ENCODE assay signal across 18 cellular contexts in genomic region chr2:191122638-191123294, GRCh38. TPM values are rescaled to one million over a fixed set of nuclear protein-coding genes. Genes with fewer than 3 reads are reported as not detected.
DNase-seq lines count a peak whose midpoint lies in the region; ATAC-seq, FAIRE-seq and TF ChIP-seq lines count a peak whose summit lies in the region.
"Had no signal": no experiment of that assay in that cellular context is flagged by ENCODE, and none has a peak within 500 bp of the region (broad histone marks: within the 10 kb centered on the region; RNA-seq: fewer than 3 reads in every experiment).

No MANE protein-coding gene starts in this region.

- no peak for TF ChIP-seq POLR2A in sigmoid colon (IDR thresholded peaks at IDR 0.05)

- H3K4me3 Mint-ChIP-seq in astrocyte (ENCODE audit: unreplicated experiment), result no peak overlapping the region
- H3K4me3 Mint-ChIP-seq: T-cell had no signal

- no peaks in the 10 kb centered on the region for H3K4me1 Mint-ChIP-seq in astrocyte (ENCODE audit: low read depth, unreplicated experiment)

- H3K27ac Mint-ChIP-seq in astrocyte (ENCODE audit: unreplicated experiment), result no peak overlapping the region

- DNase-seq in astrocyte (ENCODE audit: low read depth), result no peak
- no peak for DNase-seq in HuH-7.5 (ENCODE audit: low spot score)
- DNase-seq in sigmoid colon, result no peak
- DNase-seq: activated CD4-positive, CD25-positive, alpha-beta regulatory T cell treated with anti-CD3 and anti-CD28 coated beads, Interleukin-2, amount 50 U/mL, for 72 hours; activated effector memory CD4-positive, alpha-beta T cell treated with Interleukin-2 at 50 U/mL for 16 hours; C1 segment of cervical spinal cord; DMS79; foreskin fibroblast; NCI-H1417 treated with DMSO at 0.1 percent for 48 hours; NCI-H446 treated with DMSO at 0.1 percent for 48 hours; stimulated activated naive CD4-positive, alpha-beta T cell treated with Interleukin-2 at 50 U/mL for 16 hours; T-cell had no signal

- peaks cover 5% of the 10 kb centered on the region for H3K27me3 Mint-ChIP-seq in astrocyte (ENCODE audit: low read depth, unreplicated experiment)
- H3K27me3 Mint-ChIP-seq: T-cell had no signal

- no peaks in the 10 kb centered on the region for H3K36me3 Mint-ChIP-seq in astrocyte (ENCODE audit: low read depth, unreplicated experiment)

- FAIRE-seq in astrocyte (lab: Jason Lieb, UNC), result peak; percentile 26
- FAIRE-seq: GM19239 had no signal

- intact Hi-C loops in sigmoid colon (cut with DNase I), result no loop called here

- TF ChIP-seq CTCF in astrocyte (IDR thresholded peaks at IDR 0.05; ENCODE audit: insufficient read depth, low read depth, low read length) (no peak), sigmoid colon (IDR thresholded peaks at IDR 0.05) (no peak)

- H3K27me3 ChIP-seq in astrocyte (ENCODE audit: insufficient read depth, low read length) (no peaks in the 10 kb centered on the region), sigmoid colon (no peaks in the 10 kb centered on the region)

- H3K9ac ChIP-seq in astrocyte (ENCODE audit: low read length), result no peak overlapping the region

- no peak overlapping the region for H3K4me2 ChIP-seq in astrocyte (ENCODE audit: low read length)

- H3K9me3 ChIP-seq in astrocyte (ENCODE audit: insufficient read depth, low read depth, low read length) (no peaks in the 10 kb centered on the region), sigmoid colon (no peaks in the 10 kb centered on the region)

- H4K20me1 ChIP-seq in astrocyte (ENCODE audit: insufficient read depth, low read length), result no peaks in the 10 kb centered on the region

- ATAC-seq in GM18502 (IDR thresholded peaks at IDR 0.05; ENCODE audit: poor library complexity, unreplicated experiment) (peak; percentile 80), GM21390 (IDR thresholded peaks at IDR 0.05; ENCODE audit: unreplicated experiment) (peak; percentile 79), HG03095 (IDR thresholded peaks at IDR 0.05; ENCODE audit: unreplicated experiment) (peak; percentile 79), GM21423 (IDR thresholded peaks at IDR 0.05; ENCODE audit: unreplicated experiment) (no peak)
- ATAC-seq: sciatic nerve, T-cell had no signal

- no peaks in the 10 kb centered on the region for H3K79me2 ChIP-seq in astrocyte (ENCODE audit: insufficient read depth, low read length)

- TF ChIP-seq EP300 in sigmoid colon (IDR thresholded peaks at IDR 0.05), result no peak

- H3K36me3 ChIP-seq in astrocyte (ENCODE audit: insufficient read depth, low read length) (no peaks in the 10 kb centered on the region), sigmoid colon (no peaks in the 10 kb centered on the region)

- H2AFZ ChIP-seq in astrocyte (ENCODE audit: low read depth, low read length), result no peak overlapping the region

- H3K27ac ChIP-seq in astrocyte (ENCODE audit: low read depth, low read length) (no peak overlapping the region), sigmoid colon (no peak overlapping the region)

- 88 to 89% methylated on average over 2 of the region's 2 CpGs for WGBS in sigmoid colon, 2 donors

- peaks cover 3% of the 10 kb centered on the region for H3K9me3 Mint-ChIP-seq in astrocyte (ENCODE audit: unreplicated experiment)
- H3K9me3 Mint-ChIP-seq: T-cell had no signal

- no peaks in the 10 kb centered on the region for H3K4me1 ChIP-seq in astrocyte (ENCODE audit: insufficient read depth, low read length)
- H3K4me1 ChIP-seq in sigmoid colon, result no peaks in the 10 kb centered on the region

- H3K4me3 ChIP-seq in astrocyte (ENCODE audit: insufficient read depth, low read depth, low read length) (no peak overlapping the region), sigmoid colon (no peak overlapping the region)

RNA-seq across cellular contexts. Expression of gene STAT4, which starts 28.0 kb away (rescaled TPM):
- total RNA-seq in astrocyte (1.6 and 2.3 TPM in 2 replicates), sigmoid colon (1 to 10 TPM in 1 of 4 donors, under 1 TPM in 2, not detected in 1; 0.68 to 2.3 (median 0.71) TPM)
- polyA plus RNA-seq in sigmoid colon, result 1 to 10 TPM in 1 of 3 donors, under 1 TPM in 2; 0.46 to 4.6 (median 0.60) TPM
